Comparison of ENCODE assay signal across 13 cellular contexts in genomic region chr19:37966211-37967072, GRCh38. TPM values are rescaled to one million over a fixed set of nuclear protein-coding genes. Genes with fewer than 3 reads are reported as not detected.
DNase-seq lines count a peak whose midpoint lies in the region; ATAC-seq and TF ChIP-seq lines count a peak whose summit lies in the region.
"Had no signal": no experiment of that assay in that cellular context is flagged by ENCODE, and none has a peak within 500 bp of the region (broad histone marks: within the 10 kb centered on the region; RNA-seq: fewer than 3 reads in every experiment).

No MANE protein-coding gene starts in this region.

- peaks cover 93% of the 10 kb centered on the region for H3K79me2 ChIP-seq in osteoblast (ENCODE audit: insufficient read depth, low read length)

- no peak for TF ChIP-seq CTCF in osteoblast (IDR thresholded peaks at IDR 0.05; ENCODE audit: extremely low read depth, low read depth, low read length)

- peaks cover 4% of the 10 kb centered on the region for H3K9me3 ChIP-seq in osteoblast (ENCODE audit: low read depth, low read length)

- H3K27ac ChIP-seq in osteoblast (ENCODE audit: low read depth, low read length): peak overlapping the region; percentile 51

- H3K4me2 ChIP-seq in osteoblast (ENCODE audit: insufficient read depth, low read length): no peak overlapping the region

- H3K4me1 ChIP-seq in osteoblast (ENCODE audit: insufficient read depth, low read length): peaks cover 38% of the 10 kb centered on the region

- ATAC-seq in HG02798 (IDR thresholded peaks at IDR 0.05; ENCODE audit: poor library complexity, unreplicated experiment) (no peak), GM18907 (IDR thresholded peaks at IDR 0.05; ENCODE audit: unreplicated experiment) (no peak), HG03280 (IDR thresholded peaks at IDR 0.05; ENCODE audit: unreplicated experiment) (no peak)
- ATAC-seq: K562 had no signal

- H3K36me3 ChIP-seq in osteoblast (ENCODE audit: insufficient read depth, low read length): no peaks in the 10 kb centered on the region

- H2AFZ ChIP-seq in osteoblast (ENCODE audit: low read length): no peak overlapping the region

- H3K4me3 ChIP-seq in osteoblast (ENCODE audit: insufficient read depth, low read length): no peak overlapping the region
- H3K4me3 ChIP-seq: K562 had no signal

- DNase-seq in Daoy (ENCODE audit: low read depth) (peak; percentile 27), M059J (ENCODE audit: low read depth) (peak; percentile 73), cerebellar nuclear complex (lab: John Stamatoyannopoulos, UW) (peak; percentile 42 to 53), osteoblast (ENCODE audit: insufficient read length, low spot score, missing footprints) (no peak)
- DNase-seq in activated T-cell treated with anti-CD3 and anti-CD28 coated beads, Interleukin-2, amount 50 U/mL, for 48 hours: no peak
- DNase-seq: activated CD8-positive, alpha-beta memory T cell treated with anti-CD3 and anti-CD28 coated beads, Interleukin-2, amount 50 U/mL, for 4 hours; foreskin melanocyte; NCI-H526 treated with DMSO at 0.1 percent for 48 hours; stimulated activated CD8-positive, alpha-beta memory T cell treated with anti-CD3 and anti-CD28 coated beads, Interleukin-4, amount 100 ng/mL, for 48 hours had no signal

- no peaks in the 10 kb centered on the region for H3K27me3 ChIP-seq in osteoblast (ENCODE audit: insufficient read depth, low read length)

- no peaks in the 10 kb centered on the region for H4K20me1 ChIP-seq in osteoblast (ENCODE audit: insufficient read depth, low read length)

RNA-seq across cellular contexts. Expression of gene SIPA1L3, which starts 59.4 kb away (rescaled TPM):
- 6.0 and 13.4 TPM in 2 replicates for total RNA-seq in Daoy (2014; rRNA removed; shearing (Covaris generic))
- 12.1 and 22.7 TPM in 2 replicates for total RNA-seq in M059J (2014; rRNA removed; shearing (Covaris generic))
- total RNA-seq in osteoblast: 16.2 and 17.4 TPM in 2 replicates

Comparison
In these comparisons a context has a peak if more than half of its experiments do, and no peak if none do; other contexts are left out.
1. DNase-seq: peak in Daoy (single experiment), M059J (single experiment) and cerebellar nuclear complex (2 of 2); none in osteoblast (single experiment) and activated T-cell treated with anti-CD3 and anti-CD28 coated beads, Interleukin-2, amount 50 U/mL, for 48 hours (0 of 2).